In the genomic region with DNA sequence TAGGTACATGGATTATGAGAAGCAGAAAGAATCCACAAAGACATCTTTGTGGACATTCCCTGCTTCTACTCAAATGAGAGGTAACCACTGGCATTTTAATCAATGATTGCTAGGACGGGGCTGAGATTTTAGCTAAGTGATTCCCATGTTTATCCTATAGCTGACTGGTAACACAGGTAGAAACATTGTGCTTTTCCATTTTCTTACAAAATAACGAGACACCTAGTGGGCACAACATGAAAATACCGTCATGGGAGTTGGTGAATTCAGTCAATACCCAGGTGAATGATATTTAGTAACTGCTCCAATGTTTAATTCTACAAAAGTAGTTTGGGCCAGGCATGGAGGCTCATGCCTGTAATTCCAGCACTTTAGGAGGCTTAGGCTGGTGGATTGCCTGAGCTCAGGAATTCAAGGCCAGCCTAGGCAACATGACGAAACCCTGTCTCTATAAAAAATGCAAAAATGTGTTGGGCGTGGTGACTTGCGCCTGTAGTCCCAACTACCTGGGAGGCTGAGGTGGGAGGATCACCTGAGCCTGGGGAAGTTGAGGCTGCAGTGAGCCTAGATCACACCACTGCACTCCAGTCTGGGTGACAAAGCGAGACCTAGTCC, we compare ENCODE assay signal across 8 cellular contexts. TPM values are rescaled to one million over a fixed set of nuclear protein-coding genes. Genes with fewer than 3 reads are reported as not detected.
DNase-seq lines count a peak whose midpoint lies in the region; ATAC-seq and TF ChIP-seq lines count a peak whose summit lies in the region.

No MANE protein-coding gene starts in this region.

- no peaks in the 10 kb centered on the region for H3K9me3 Mint-ChIP-seq in activated B cell treated with CpG ODN at 0.5 μM for 24 hours

- no peaks in the 10 kb centered on the region for H3K36me3 Mint-ChIP-seq in activated B cell treated with CpG ODN at 0.5 μM for 24 hours (ENCODE audit: low read depth)

- H3K36me3 ChIP-seq in HUES48 (ENCODE audit: control insufficient read depth, insufficient read depth, low read length) (no peaks in the 10 kb centered on the region), upper lobe of right lung (no peaks in the 10 kb centered on the region)

- peaks cover 52% of the 10 kb centered on the region for H3K4me1 Mint-ChIP-seq in activated B cell treated with CpG ODN at 0.5 μM for 24 hours

- no peaks in the 10 kb centered on the region for H3K27me3 Mint-ChIP-seq in activated B cell treated with CpG ODN at 0.5 μM for 24 hours

- H3K27ac Mint-ChIP-seq in activated B cell treated with CpG ODN at 0.5 μM for 24 hours = no peak overlapping the region

- ATAC-seq in activated B cell treated with CpG ODN at 0.5 μM for 24 hours (ENCODE audit: low read depth) (peak; percentile 47), upper lobe of right lung (no peak), omental fat pad (ENCODE audit: low FRiP score) (no peak), GM18502 (IDR thresholded peaks at IDR 0.05; ENCODE audit: poor library complexity, unreplicated experiment) (no peak)

- no peak overlapping the region for H3K4me3 ChIP-seq in HUES48 (ENCODE audit: low read depth, low read length)
- H3K4me3 ChIP-seq in upper lobe of right lung = no peak overlapping the region

- TF ChIP-seq CTCF in activated B cell treated with CpG ODN at 0.5 μM for 24 hours (IDR thresholded peaks at IDR 0.05) = no peak
- peak; percentile 53 for TF ChIP-seq CTCF in upper lobe of right lung (IDR thresholded peaks at IDR 0.05)
- no peak for TF ChIP-seq CTCF in omental fat pad (IDR thresholded peaks at IDR 0.05)

- peak; percentile 26 for DNase-seq in NCI-H345 (lab: John Stamatoyannopoulos, UW)
- no peak for DNase-seq in NCI-H345 treated with DMSO at 0.1 percent for 48 hours (lab: John Stamatoyannopoulos, UW; ENCODE audit: unreplicated experiment)
- DNase-seq in activated B cell treated with CpG ODN at 0.5 μM for 24 hours = no peak
- DNase-seq in iPS-NIHi11 (ENCODE audit: low spot score) = peak; percentile 29
- DNase-seq in upper lobe of right lung = no peak
- DNase-seq in omental fat pad (ENCODE audit: low spot score) = no peak

- CTCF ChIA-PET in activated B cell treated with CpG ODN at 0.5 μM for 24 hours (lab: Charles Lee) = interaction anchor here (0.6 to 1.3 kb wide), 11 partner anchors 11 to 87 kb away, joined by 3 to 7 read pairs (median 3); a partner anchor contains a TSS

- no peak overlapping the region for H3K4me3 Mint-ChIP-seq in activated B cell treated with CpG ODN at 0.5 μM for 24 hours

- H3K4me1 ChIP-seq in HUES48 (ENCODE audit: control insufficient read depth, insufficient read depth, low read length) (peaks cover 27% of the 10 kb centered on the region), upper lobe of right lung (peaks cover 47% of the 10 kb centered on the region)

- H3K27me3 ChIP-seq in HUES48 (ENCODE audit: control insufficient read depth, insufficient read depth, low read length) = no peaks in the 10 kb centered on the region
- H3K27me3 ChIP-seq in upper lobe of right lung = no peaks in the 10 kb centered on the region

- no peak overlapping the region for H3K9ac ChIP-seq in HUES48 (ENCODE audit: low read depth, low read length)

- H3K9me3 ChIP-seq in HUES48 (ENCODE audit: control insufficient read depth, insufficient read depth, low read length) = no peaks in the 10 kb centered on the region
- no peaks in the 10 kb centered on the region for H3K9me3 ChIP-seq in upper lobe of right lung

- intact Hi-C loops in activated B cell treated with CpG ODN at 0.5 μM for 24 hours (cut with micrococcal nuclease) = loop anchor here (2.0 to 5.0 kb wide), 2 partner anchors 36 to 72 kb away; a partner anchor contains a TSS
- intact Hi-C loops in upper lobe of right lung (cut with DNase I) = no loop called here

- POLR2A ChIA-PET in activated B cell treated with CpG ODN at 0.5 μM for 24 hours (lab: Charles Lee) = interaction anchor here (0.6 to 1.2 kb wide), 3 partner anchors 10 to 37 kb away, joined by 3 to 12 read pairs (median 6); a partner anchor contains a TSS

- H3K27ac ChIP-seq in HUES48 (ENCODE audit: low read depth, low read length) = peak overlapping the region; percentile 9
- H3K27ac ChIP-seq in upper lobe of right lung = peak overlapping the region; percentile 51

RNA-seq across cellular contexts. Expression of a gene that starts 37.2 kb away (rescaled TPM):
- total RNA-seq in activated B cell treated with CpG ODN at 0.5 μM for 24 hours = 135 and 166 TPM in 2 replicates
- total RNA-seq in upper lobe of right lung = 32.5 TPM
- total RNA-seq in omental fat pad = 10 to 100 TPM; 38.8 to 64.8 (median 52.3) TPM

RNA-seq across cellular contexts. Expression of a gene that starts 40.0 kb away (rescaled TPM):
- 98.2 and 104 TPM in 2 replicates for total RNA-seq in activated B cell treated with CpG ODN at 0.5 μM for 24 hours
- 221 TPM for total RNA-seq in upper lobe of right lung
- 100 to 1,000 TPM; 142 to 191 (median 158) TPM for total RNA-seq in omental fat pad

Comparison
In these comparisons a context has a peak if more than half of its experiments do, and no peak if none do; other contexts are left out.
1. DNase-seq: peak in NCI-H345 (single experiment) and iPS-NIHi11 (single experiment); none in NCI-H345 treated with DMSO at 0.1 percent for 48 hours (single experiment), activated B cell treated with CpG ODN at 0.5 μM for 24 hours (single experiment), upper lobe of right lung (single experiment) and omental fat pad (single experiment).